Comparison of ENCODE assay signal across 8 cellular contexts in the genomic region with DNA sequence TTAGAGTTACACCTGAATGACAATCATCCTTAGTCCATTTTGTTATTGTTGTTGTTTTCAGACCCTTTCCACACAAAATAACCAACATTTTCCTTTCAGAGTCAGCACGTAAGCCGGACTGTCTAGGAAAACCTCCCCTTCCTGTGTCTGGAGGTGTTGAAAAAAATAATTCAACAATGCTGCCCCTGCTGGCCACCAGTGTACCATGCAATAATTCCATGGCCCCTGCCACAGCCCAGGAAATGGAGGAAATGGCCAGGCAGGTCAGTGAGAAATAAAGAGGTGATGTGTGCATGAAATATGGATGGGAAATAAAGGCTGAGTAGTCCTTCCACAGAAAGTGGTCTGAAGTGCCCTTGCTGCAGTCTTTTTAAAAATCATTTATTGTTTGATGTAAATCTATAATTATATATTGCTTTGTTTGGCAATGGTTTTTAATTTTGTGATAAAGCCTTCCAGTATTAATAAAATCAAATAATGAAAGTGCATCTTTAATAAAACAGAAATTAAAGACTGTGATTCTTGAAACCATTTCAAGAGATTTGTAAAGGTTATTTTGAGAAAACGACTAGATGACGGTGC.
DNase-seq lines count a peak whose midpoint lies in the region; ATAC-seq, FAIRE-seq and TF ChIP-seq lines count a peak whose summit lies in the region.

No MANE protein-coding gene starts in this region.

- in situ Hi-C loops in GM13977 (cut with MboI; ENCODE audit: low pct_unique_long_range_greater_than_20kb, low sequenced_read_pairs, unreplicated experiment) (no loop called here), gastrocnemius medialis (cut with MboI; ENCODE audit: low sequenced_read_pairs in 4 of 4) (loop anchor here in 1 of 4 donors (10.0 kb wide), 1 partner anchor 64 kb away; no protein-coding TSS in a partner anchor)

- H3K27ac ChIP-seq in A549 (peak overlapping the region; percentile 12 to 63; a peak in 5 of 6 replicates), gastrocnemius medialis (no peak overlapping the region)

- ATAC-seq in A549 (peak in 1 of 2 experiments; percentile 41; a peak in 4 of 6 replicates), gastrocnemius medialis (peak in 1 of 2 donors; percentile 44)

- no peaks in the 10 kb centered on the region for H3K36me3 ChIP-seq in bronchial epithelial cell (ENCODE audit: control insufficient read depth, insufficient read depth, low read length)
- H3K36me3 ChIP-seq in gastrocnemius medialis, result no peaks in the 10 kb centered on the region

- H3K36me3 Mint-ChIP-seq in CD14-positive monocyte, result no peaks in the 10 kb centered on the region

- peak; percentile 35; the same call in 1 of the 3 replicates for TF ChIP-seq CTCF in A549 (IDR thresholded peaks at IDR 0.05)
- TF ChIP-seq CTCF in GM13977 (IDR thresholded peaks at IDR 0.05; ENCODE audit: extremely low read depth, insufficient read depth, missing control alignments), result peak; percentile 52
- TF ChIP-seq CTCF in bronchial epithelial cell (IDR thresholded peaks at IDR 0.05; ENCODE audit: insufficient read depth, low read length, severe bottlenecking), result peak; percentile 39
- TF ChIP-seq CTCF in gastrocnemius medialis (IDR thresholded peaks at IDR 0.05 in 4 of 5, conservative IDR thresholded peaks at IDR 0.05 in 1 of 5), result peak; percentile 25 to 57 (median 44)
- no peak for TF ChIP-seq CTCF in CD14-positive monocyte (IDR thresholded peaks at IDR 0.05)

- CTCF ChIA-PET in A549 (lab: Yijun Ruan, JAX), result no interaction called here

- FAIRE-seq in A549 (lab: Jason Lieb, UNC) (no peak), bronchial epithelial cell (lab: Jason Lieb, UNC) (no peak), GM12892 (lab: Jason Lieb, UNC) (no peak)

- intact Hi-C loops in gastrocnemius medialis (cut with DNase I; ENCODE audit: low total_unique reads) (loop anchor here (10.0 kb wide), 1 partner anchor 406 kb away; no protein-coding TSS in a partner anchor), CD14-positive monocyte (cut with micrococcal nuclease) (no loop called here)

- no peak for TF ChIP-seq EP300 in A549 (IDR thresholded peaks at IDR 0.05)

- POLR2A ChIA-PET in A549 (lab: Yijun Ruan, JAX), result no interaction called here

- H3K9me3 Mint-ChIP-seq in CD14-positive monocyte, result peaks cover 0 to 4% (median 2%) of the 10 kb centered on the region in 7 donors

- H3K4me2 ChIP-seq in A549, result no peak overlapping the region

- DNase-seq in A549 (ENCODE audit: low read depth in 1 of 2, low spot score in 1 of 2) (peak in 1 of 2 experiments; percentile 60), GM13977 (ENCODE audit: low spot score) (no peak), HT-29 (ENCODE audit: low spot score) (peak; percentile 32), bronchial epithelial cell (ENCODE audit: low read depth) (peak; percentile 16), gastrocnemius medialis (peak in 1 of 2 donors; percentile 14), NCI-H2107 (lab: John Stamatoyannopoulos, UW) (no peak), CD14-positive monocyte (ENCODE audit: low spot score) (no peak), GM12892 (ENCODE audit: insufficient read length) (no peak)

- H3K4me3 ChIP-seq in A549, result no peak overlapping the region
- no peak overlapping the region for H3K4me3 ChIP-seq in bronchial epithelial cell (ENCODE audit: low read depth, low read length)
- no peak overlapping the region for H3K4me3 ChIP-seq in gastrocnemius medialis

- no peak overlapping the region for H3K27ac Mint-ChIP-seq in CD14-positive monocyte

- no peaks in the 10 kb centered on the region for H3K27me3 ChIP-seq in bronchial epithelial cell (ENCODE audit: control insufficient read depth, insufficient read depth, low read length)
- no peaks in the 10 kb centered on the region for H3K27me3 ChIP-seq in gastrocnemius medialis

- H3K27me3 Mint-ChIP-seq in CD14-positive monocyte (ENCODE audit: low read depth in 3 of 3), result peaks cover 0 to 2% (median 0%) of the 10 kb centered on the region in 3 donors

- H3K9me3 ChIP-seq in A549 (peaks cover 13% of the 10 kb centered on the region), gastrocnemius medialis (no peaks in the 10 kb centered on the region)

- TF ChIP-seq POLR2A in A549 (IDR thresholded peaks at IDR 0.05; ENCODE audit: low read length) (no peak), gastrocnemius medialis (IDR thresholded peaks at IDR 0.05) (no peak), GM12892 (IDR thresholded peaks at IDR 0.05; ENCODE audit: low read depth, low read length) (no peak)

- TF ChIP-seq RAD21 in A549 (conservative IDR thresholded peaks at IDR 0.05 in 1 of 2, IDR thresholded peaks at IDR 0.05 in 1 of 2), result peak in 1 of 2 experiments; percentile 48; a peak in 2 of 5 replicates

- H3K4me1 Mint-ChIP-seq in CD14-positive monocyte, result no peaks in the 10 kb centered on the region

- H3K4me1 ChIP-seq in A549 (peaks cover 65% of the 10 kb centered on the region), gastrocnemius medialis (peaks cover 18 to 38% of the 10 kb centered on the region in 2 donors)

- no peak overlapping the region for H3K4me3 Mint-ChIP-seq in CD14-positive monocyte

- WGBS in A549 (ENCODE audit: missing lambda C conversion rate), result 94% methylated on average over 4 of the region's 4 CpGs

TF ChIP-seq in A549, 52 proteins besides CTCF, POLR2A, EP300 and RAD21:
- TF ChIP-seq GATA3 (IDR thresholded peaks at IDR 0.05; ENCODE audit: borderline replicate concordance), result no peak
- TF ChIP-seq, protein P1, sequence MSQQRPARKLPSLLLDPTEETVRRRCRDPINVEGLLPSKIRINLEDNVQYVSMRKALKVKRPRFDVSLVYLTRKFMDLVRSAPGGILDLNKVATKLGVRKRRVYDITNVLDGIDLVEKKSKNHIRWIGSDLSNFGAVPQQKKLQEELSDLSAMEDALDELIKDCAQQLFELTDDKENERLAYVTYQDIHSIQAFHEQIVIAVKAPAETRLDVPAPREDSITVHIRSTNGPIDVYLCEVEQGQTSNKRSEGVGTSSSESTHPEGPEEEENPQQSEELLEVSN (IDR thresholded peaks at IDR 0.05; ENCODE audit: borderline replicate concordance, low read depth), result no peak

Comparison
In these comparisons a context has a peak if more than half of its experiments do, and no peak if none do; other contexts are left out.
1. DNase-seq: peak in HT-29 (single experiment) and bronchial epithelial cell (single experiment); none in GM13977 (single experiment), NCI-H2107 (single experiment), CD14-positive monocyte (single experiment) and GM12892 (single experiment).
2. H3K27ac ChIP-seq: peak in A549 (2 of 2); none in gastrocnemius medialis (0 of 4).